ENCODE assay signal across 9 cellular contexts in the genomic region with DNA sequence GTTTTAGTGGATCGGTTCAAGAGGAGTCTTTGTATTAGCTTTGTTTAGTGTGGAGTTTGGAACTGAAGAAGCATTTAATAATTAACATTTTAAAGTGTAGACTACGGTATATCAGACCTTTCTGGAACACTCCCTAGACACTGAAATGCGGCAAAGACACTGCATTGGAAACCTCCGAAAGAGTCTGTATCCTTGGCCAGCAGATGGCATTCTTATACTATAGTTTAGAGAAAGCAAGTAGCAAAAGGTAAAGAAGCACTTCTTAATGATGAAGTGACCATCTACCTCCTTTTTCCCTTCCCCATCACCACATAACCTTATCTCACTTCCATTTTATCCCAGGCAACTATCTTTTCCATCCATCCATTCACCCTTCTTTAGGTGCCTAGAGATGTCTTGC. TPM values are rescaled to one million over a fixed set of nuclear protein-coding genes. Genes with fewer than 3 reads are reported as not detected.
A peak's percentile ranks its signal among the peaks of the same experiment; 100 is the strongest.
DNase-seq lines count a peak whose midpoint lies in the region; ATAC-seq and TF ChIP-seq lines count a peak whose summit lies in the region.
"Had no signal": no experiment of that assay in that cellular context is flagged by ENCODE, and none has a peak within 500 bp of the region (broad histone marks: within the 10 kb centered on the region; RNA-seq: fewer than 3 reads in every experiment).

No MANE protein-coding gene starts in this region.

- H3K9me3 Mint-ChIP-seq in activated CD4-positive, alpha-beta T cell treated with anti-CD3 and anti-CD28 coated beads, Interleukin-2, amount 10 ng/mL, durations not matched to agents 7 days and 5 days: no peaks in the 10 kb centered on the region
- no peaks in the 10 kb centered on the region for H3K9me3 Mint-ChIP-seq in stimulated activated effector memory CD8-positive, alpha-beta T cell treated with anti-CD3 and anti-CD28 coated beads, Interleukin-12 subunit alpha, Interleukin-12 subunit beta, amount 100 ng/mL, for 72 hours

- H3K27me3 ChIP-seq in WERI-Rb-1 (ENCODE audit: insufficient read depth, low read depth, severe bottlenecking): no peaks in the 10 kb centered on the region

- POLR2A ChIA-PET in activated CD4-positive, alpha-beta T cell treated with anti-CD3 and anti-CD28 coated beads, Interleukin-2, amount 10 ng/mL, durations not matched to agents 7 days and 5 days (lab: Charles Lee): no interaction called here

- peak; percentile 64 for ATAC-seq in stimulated activated effector memory CD8-positive, alpha-beta T cell treated with anti-CD3 and anti-CD28 coated beads, Interleukin-12 subunit alpha, Interleukin-12 subunit beta, amount 100 ng/mL, for 72 hours

- peak; percentile 62 for DNase-seq in activated CD4-positive, alpha-beta T cell treated with anti-CD3 and anti-CD28 coated beads, Interleukin-2, amount 10 ng/mL, durations not matched to agents 7 days and 5 days
- DNase-seq in activated CD4-positive, alpha-beta T cell treated with anti-CD3 and anti-CD28 coated beads for 48 hours: no peak
- peak; percentile 29 for DNase-seq in H4 (ENCODE audit: low spot score)
- DNase-seq in NCI-H1417 treated with DMSO at 0.1 percent for 48 hours (lab: John Stamatoyannopoulos, UW): peak; percentile 43
- DNase-seq in WERI-Rb-1: peak; percentile 38
- DNase-seq in glomerular visceral epithelial cell (ENCODE audit: extremely low spot score): peak; percentile 54
- DNase-seq in stimulated activated effector memory CD8-positive, alpha-beta T cell treated with anti-CD3 and anti-CD28 coated beads, Interleukin-12 subunit alpha, Interleukin-12 subunit beta, amount 100 ng/mL, for 72 hours (ENCODE audit: low spot score in 2 of 2): no peak
- no peak for DNase-seq in stimulated activated CD4-positive, alpha-beta T cell treated with anti-CD3 and anti-CD28 coated beads, Interleukin-12 subunit alpha, Interleukin-12 subunit beta, amount 100 ng/mL, for 4 hours

- H3K4me3 Mint-ChIP-seq in activated CD4-positive, alpha-beta T cell treated with anti-CD3 and anti-CD28 coated beads, Interleukin-2, amount 10 ng/mL, durations not matched to agents 7 days and 5 days: no peak overlapping the region
- no peak overlapping the region for H3K4me3 Mint-ChIP-seq in stimulated activated effector memory CD8-positive, alpha-beta T cell treated with anti-CD3 and anti-CD28 coated beads, Interleukin-12 subunit alpha, Interleukin-12 subunit beta, amount 100 ng/mL, for 72 hours

- H3K27ac Mint-ChIP-seq in activated CD4-positive, alpha-beta T cell treated with anti-CD3 and anti-CD28 coated beads, Interleukin-2, amount 10 ng/mL, durations not matched to agents 7 days and 5 days: no peak overlapping the region
- no peak overlapping the region for H3K27ac Mint-ChIP-seq in stimulated activated effector memory CD8-positive, alpha-beta T cell treated with anti-CD3 and anti-CD28 coated beads, Interleukin-12 subunit alpha, Interleukin-12 subunit beta, amount 100 ng/mL, for 72 hours

- H3K9me3 ChIP-seq in WERI-Rb-1 (ENCODE audit: severe bottlenecking): no peaks in the 10 kb centered on the region

- CTCF ChIA-PET in activated CD4-positive, alpha-beta T cell treated with anti-CD3 and anti-CD28 coated beads, Interleukin-2, amount 10 ng/mL, durations not matched to agents 7 days and 5 days (lab: Charles Lee): no interaction called here

- H3K4me3 ChIP-seq in WERI-Rb-1 (ENCODE audit: low read depth, low read length): no peak overlapping the region

- no peaks in the 10 kb centered on the region for H3K36me3 Mint-ChIP-seq in activated CD4-positive, alpha-beta T cell treated with anti-CD3 and anti-CD28 coated beads, Interleukin-2, amount 10 ng/mL, durations not matched to agents 7 days and 5 days (ENCODE audit: low read depth)
- H3K36me3 Mint-ChIP-seq in stimulated activated effector memory CD8-positive, alpha-beta T cell treated with anti-CD3 and anti-CD28 coated beads, Interleukin-12 subunit alpha, Interleukin-12 subunit beta, amount 100 ng/mL, for 72 hours: no peaks in the 10 kb centered on the region

- peaks cover 31% of the 10 kb centered on the region for H3K27me3 Mint-ChIP-seq in activated CD4-positive, alpha-beta T cell treated with anti-CD3 and anti-CD28 coated beads, Interleukin-2, amount 10 ng/mL, durations not matched to agents 7 days and 5 days

- TF ChIP-seq CTCF in WERI-Rb-1 (IDR thresholded peaks at IDR 0.05; ENCODE audit: low read depth, low read length): peak; percentile 58

- H3K4me1 Mint-ChIP-seq in activated CD4-positive, alpha-beta T cell treated with anti-CD3 and anti-CD28 coated beads, Interleukin-2, amount 10 ng/mL, durations not matched to agents 7 days and 5 days: peaks cover 1% of the 10 kb centered on the region
- H3K4me1 Mint-ChIP-seq in stimulated activated effector memory CD8-positive, alpha-beta T cell treated with anti-CD3 and anti-CD28 coated beads, Interleukin-12 subunit alpha, Interleukin-12 subunit beta, amount 100 ng/mL, for 72 hours: no peaks in the 10 kb centered on the region

- no peaks in the 10 kb centered on the region for H3K36me3 ChIP-seq in WERI-Rb-1

- no peak overlapping the region for H3K27ac ChIP-seq in WERI-Rb-1

RNA-seq across cellular contexts. Expression of a gene that starts 7.6 kb away (rescaled TPM):
- not detected for total RNA-seq in activated CD4-positive, alpha-beta T cell treated with anti-CD3 and anti-CD28 coated beads, Interleukin-2, amount 10 ng/mL, durations not matched to agents 7 days and 5 days
- total RNA-seq in H4 (2014; rRNA removed; shearing (Covaris generic)): not detected in 2 replicates
- total RNA-seq: subcutaneous adipose tissue had no signal

Comparison
In these comparisons a context has a peak if more than half of its experiments do, and no peak if none do; other contexts are left out.
1. DNase-seq: peak in activated CD4-positive, alpha-beta T cell treated with anti-CD3 and anti-CD28 coated beads, Interleukin-2, amount 10 ng/mL, durations not matched to agents 7 days and 5 days (single experiment), H4 (single experiment), NCI-H1417 treated with DMSO at 0.1 percent for 48 hours (single experiment), WERI-Rb-1 (single experiment) and glomerular visceral epithelial cell (single experiment); none in activated CD4-positive, alpha-beta T cell treated with anti-CD3 and anti-CD28 coated beads for 48 hours (single experiment), stimulated activated effector memory CD8-positive, alpha-beta T cell treated with anti-CD3 and anti-CD28 coated beads, Interleukin-12 subunit alpha, Interleukin-12 subunit beta, amount 100 ng/mL, for 72 hours (0 of 2) and stimulated activated CD4-positive, alpha-beta T cell treated with anti-CD3 and anti-CD28 coated beads, Interleukin-12 subunit alpha, Interleukin-12 subunit beta, amount 100 ng/mL, for 4 hours (single experiment).